Comparison of ENCODE assay signal across 2 cellular contexts in genomic region chr14:91614187-91614586, GRCh38.
TF ChIP-seq lines count a peak whose summit lies in the region.

No MANE protein-coding gene starts in this region.

TF ChIP-seq in SK-N-SH, 30 proteins besides CTCF, POLR2A, EP300 and RAD21 (continued from another document):
- TF ChIP-seq, protein P1, sequence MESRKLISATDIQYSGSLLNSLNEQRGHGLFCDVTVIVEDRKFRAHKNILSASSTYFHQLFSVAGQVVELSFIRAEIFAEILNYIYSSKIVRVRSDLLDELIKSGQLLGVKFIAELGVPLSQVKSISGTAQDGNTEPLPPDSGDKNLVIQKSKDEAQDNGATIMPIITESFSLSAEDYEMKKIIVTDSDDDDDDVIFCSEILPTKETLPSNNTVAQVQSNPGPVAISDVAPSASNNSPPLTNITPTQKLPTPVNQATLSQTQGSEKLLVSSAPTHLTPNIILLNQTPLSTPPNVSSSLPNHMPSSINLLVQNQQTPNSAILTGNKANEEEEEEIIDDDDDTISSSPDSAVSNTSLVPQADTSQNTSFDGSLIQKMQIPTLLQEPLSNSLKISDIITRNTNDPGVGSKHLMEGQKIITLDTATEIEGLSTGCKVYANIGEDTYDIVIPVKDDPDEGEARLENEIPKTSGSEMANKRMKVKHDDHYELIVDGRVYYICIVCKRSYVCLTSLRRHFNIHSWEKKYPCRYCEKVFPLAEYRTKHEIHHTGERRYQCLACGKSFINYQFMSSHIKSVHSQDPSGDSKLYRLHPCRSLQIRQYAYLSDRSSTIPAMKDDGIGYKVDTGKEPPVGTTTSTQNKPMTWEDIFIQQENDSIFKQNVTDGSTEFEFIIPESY (IDR thresholded peaks at IDR 0.05; ENCODE audit: borderline replicate concordance, low read depth) = no peak
- TF ChIP-seq YY1 (IDR thresholded peaks at IDR 0.05; ENCODE audit: low read depth) (no peak), MAX (IDR thresholded peaks at IDR 0.05; ENCODE audit: low read depth) (no peak), RFX5 (IDR thresholded peaks at IDR 0.05; ENCODE audit: low read length) (no peak)
TF ChIP-seq in SK-N-SH: peak in this region for 0.

TF ChIP-seq in SK-N-SH treated with all-trans-retinoic acid at 6 μM for 48 hours, 23 proteins besides CTCF, POLR2A, EP300 and RAD21 (continued from another document):
- TF ChIP-seq, protein P2, sequence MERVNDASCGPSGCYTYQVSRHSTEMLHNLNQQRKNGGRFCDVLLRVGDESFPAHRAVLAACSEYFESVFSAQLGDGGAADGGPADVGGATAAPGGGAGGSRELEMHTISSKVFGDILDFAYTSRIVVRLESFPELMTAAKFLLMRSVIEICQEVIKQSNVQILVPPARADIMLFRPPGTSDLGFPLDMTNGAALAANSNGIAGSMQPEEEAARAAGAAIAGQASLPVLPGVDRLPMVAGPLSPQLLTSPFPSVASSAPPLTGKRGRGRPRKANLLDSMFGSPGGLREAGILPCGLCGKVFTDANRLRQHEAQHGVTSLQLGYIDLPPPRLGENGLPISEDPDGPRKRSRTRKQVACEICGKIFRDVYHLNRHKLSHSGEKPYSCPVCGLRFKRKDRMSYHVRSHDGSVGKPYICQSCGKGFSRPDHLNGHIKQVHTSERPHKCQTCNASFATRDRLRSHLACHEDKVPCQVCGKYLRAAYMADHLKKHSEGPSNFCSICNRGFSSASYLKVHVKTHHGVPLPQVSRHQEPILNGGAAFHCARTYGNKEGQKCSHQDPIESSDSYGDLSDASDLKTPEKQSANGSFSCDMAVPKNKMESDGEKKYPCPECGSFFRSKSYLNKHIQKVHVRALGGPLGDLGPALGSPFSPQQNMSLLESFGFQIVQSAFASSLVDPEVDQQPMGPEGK (CRISPR knock-in tag; IDR thresholded peaks at IDR 0.05; ENCODE audit: borderline replicate concordance) = no peak
- TF ChIP-seq ZNF70 (CRISPR knock-in tag; IDR thresholded peaks at IDR 0.05) (no peak), RARB (CRISPR knock-in tag; IDR thresholded peaks at IDR 0.05) (no peak), BACH2 (CRISPR knock-in tag; IDR thresholded peaks at IDR 0.05; ENCODE audit: borderline replicate concordance) (no peak), PPARA (CRISPR knock-in tag; IDR thresholded peaks at IDR 0.05; ENCODE audit: borderline replicate concordance) (no peak), GLIS3 (CRISPR knock-in tag; IDR thresholded peaks at IDR 0.05) (no peak), ZNF8 (CRISPR knock-in tag; IDR thresholded peaks at IDR 0.05) (no peak), SNAI2 (CRISPR knock-in tag; IDR thresholded peaks at IDR 0.05) (no peak), ESRRG (CRISPR knock-in tag; IDR thresholded peaks at IDR 0.05) (no peak), ISL1 (CRISPR knock-in tag; IDR thresholded peaks at IDR 0.05) (no peak), ZNF565 (CRISPR knock-in tag; conservative IDR thresholded peaks at IDR 0.05; ENCODE audit: low read depth) (no peak)
- TF ChIP-seq, protein P3, sequence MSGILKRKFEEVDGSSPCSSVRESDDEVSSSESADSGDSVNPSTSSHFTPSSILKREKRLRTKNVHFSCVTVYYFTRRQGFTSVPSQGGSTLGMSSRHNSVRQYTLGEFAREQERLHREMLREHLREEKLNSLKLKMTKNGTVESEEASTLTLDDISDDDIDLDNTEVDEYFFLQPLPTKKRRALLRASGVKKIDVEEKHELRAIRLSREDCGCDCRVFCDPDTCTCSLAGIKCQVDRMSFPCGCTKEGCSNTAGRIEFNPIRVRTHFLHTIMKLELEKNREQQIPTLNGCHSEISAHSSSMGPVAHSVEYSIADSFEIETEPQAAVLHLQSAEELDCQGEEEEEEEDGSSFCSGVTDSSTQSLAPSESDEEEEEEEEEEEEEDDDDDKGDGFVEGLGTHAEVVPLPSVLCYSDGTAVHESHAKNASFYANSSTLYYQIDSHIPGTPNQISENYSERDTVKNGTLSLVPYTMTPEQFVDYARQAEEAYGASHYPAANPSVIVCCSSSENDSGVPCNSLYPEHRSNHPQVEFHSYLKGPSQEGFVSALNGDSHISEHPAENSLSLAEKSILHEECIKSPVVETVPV (CRISPR knock-in tag; IDR thresholded peaks at IDR 0.05) = no peak
- TF ChIP-seq, protein P4, sequence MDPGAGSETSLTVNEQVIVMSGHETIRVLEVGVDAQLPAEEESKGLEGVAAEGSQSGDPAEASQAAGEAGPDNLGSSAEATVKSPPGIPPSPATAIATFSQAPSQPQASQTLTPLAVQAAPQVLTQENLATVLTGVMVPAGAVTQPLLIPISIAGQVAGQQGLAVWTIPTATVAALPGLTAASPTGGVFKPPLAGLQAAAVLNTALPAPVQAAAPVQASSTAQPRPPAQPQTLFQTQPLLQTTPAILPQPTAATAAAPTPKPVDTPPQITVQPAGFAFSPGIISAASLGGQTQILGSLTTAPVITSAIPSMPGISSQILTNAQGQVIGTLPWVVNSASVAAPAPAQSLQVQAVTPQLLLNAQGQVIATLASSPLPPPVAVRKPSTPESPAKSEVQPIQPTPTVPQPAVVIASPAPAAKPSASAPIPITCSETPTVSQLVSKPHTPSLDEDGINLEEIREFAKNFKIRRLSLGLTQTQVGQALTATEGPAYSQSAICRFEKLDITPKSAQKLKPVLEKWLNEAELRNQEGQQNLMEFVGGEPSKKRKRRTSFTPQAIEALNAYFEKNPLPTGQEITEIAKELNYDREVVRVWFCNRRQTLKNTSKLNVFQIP (CRISPR knock-in tag; IDR thresholded peaks at IDR 0.05; ENCODE audit: borderline replicate concordance, low read depth) = no peak
- TF ChIP-seq, protein P5, sequence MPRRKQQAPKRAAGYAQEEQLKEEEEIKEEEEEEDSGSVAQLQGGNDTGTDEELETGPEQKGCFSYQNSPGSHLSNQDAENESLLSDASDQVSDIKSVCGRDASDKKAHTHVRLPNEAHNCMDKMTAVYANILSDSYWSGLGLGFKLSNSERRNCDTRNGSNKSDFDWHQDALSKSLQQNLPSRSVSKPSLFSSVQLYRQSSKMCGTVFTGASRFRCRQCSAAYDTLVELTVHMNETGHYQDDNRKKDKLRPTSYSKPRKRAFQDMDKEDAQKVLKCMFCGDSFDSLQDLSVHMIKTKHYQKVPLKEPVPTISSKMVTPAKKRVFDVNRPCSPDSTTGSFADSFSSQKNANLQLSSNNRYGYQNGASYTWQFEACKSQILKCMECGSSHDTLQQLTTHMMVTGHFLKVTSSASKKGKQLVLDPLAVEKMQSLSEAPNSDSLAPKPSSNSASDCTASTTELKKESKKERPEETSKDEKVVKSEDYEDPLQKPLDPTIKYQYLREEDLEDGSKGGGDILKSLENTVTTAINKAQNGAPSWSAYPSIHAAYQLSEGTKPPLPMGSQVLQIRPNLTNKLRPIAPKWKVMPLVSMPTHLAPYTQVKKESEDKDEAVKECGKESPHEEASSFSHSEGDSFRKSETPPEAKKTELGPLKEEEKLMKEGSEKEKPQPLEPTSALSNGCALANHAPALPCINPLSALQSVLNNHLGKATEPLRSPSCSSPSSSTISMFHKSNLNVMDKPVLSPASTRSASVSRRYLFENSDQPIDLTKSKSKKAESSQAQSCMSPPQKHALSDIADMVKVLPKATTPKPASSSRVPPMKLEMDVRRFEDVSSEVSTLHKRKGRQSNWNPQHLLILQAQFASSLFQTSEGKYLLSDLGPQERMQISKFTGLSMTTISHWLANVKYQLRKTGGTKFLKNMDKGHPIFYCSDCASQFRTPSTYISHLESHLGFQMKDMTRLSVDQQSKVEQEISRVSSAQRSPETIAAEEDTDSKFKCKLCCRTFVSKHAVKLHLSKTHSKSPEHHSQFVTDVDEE (CRISPR knock-in tag; IDR thresholded peaks at IDR 0.05) = no peak
TF ChIP-seq in SK-N-SH treated with all-trans-retinoic acid at 6 μM for 48 hours: peak in this region for 0.
